In the genomic region with DNA sequence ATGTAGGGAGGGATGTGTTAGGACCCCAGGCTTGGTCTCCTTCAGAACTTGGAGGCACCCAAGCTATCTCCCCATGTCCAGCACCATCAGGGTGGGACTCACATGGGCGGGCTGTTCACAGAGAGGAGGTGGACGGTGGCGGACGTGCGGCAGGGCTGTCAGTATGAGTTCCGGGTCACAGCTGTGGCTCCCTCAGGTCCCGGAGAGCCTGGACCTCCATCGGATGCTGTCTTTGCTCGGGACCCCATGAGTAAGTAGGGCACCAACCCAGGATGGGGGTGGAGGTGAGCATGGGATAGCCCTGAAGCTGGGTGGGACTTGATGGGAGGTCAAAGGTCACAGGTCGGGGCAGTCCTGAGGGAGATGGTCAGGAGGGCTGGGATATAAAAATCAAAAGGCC, we compare ENCODE assay signal across 14 cellular contexts. TPM values are rescaled to one million over a fixed set of nuclear protein-coding genes. Genes with fewer than 3 reads are reported as not detected.
"Had no signal": no experiment of that assay in that cellular context is flagged by ENCODE, and none has a peak within 500 bp of the region (broad histone marks: within the 10 kb centered on the region; RNA-seq: fewer than 3 reads in every experiment).

No MANE protein-coding gene starts in this region.

- H3K36me3 Mint-ChIP-seq: WTC11 had no signal

- DNase-seq: effector memory CD4-positive, alpha-beta T cell; mesenchymal stem cell; nephron progenitor cell; SHP77; stimulated activated CD4-positive, alpha-beta T cell treated with anti-CD3 and anti-CD28 coated beads, Interleukin-2, amount 100 ng/mL, for 48 hours; stimulated activated naive CD4-positive, alpha-beta T cell treated with Interleukin-2 at 50 U/mL for 16 hours had no signal

- H3K9me3 Mint-ChIP-seq: nephron progenitor cell, WTC11 had no signal

- H3K27me3 ChIP-seq: gastroesophageal sphincter, hepatocyte, upper lobe of left lung had no signal

- H3K79me2 ChIP-seq: hepatocyte had no signal

- H2AFZ ChIP-seq: hepatocyte had no signal

- H3K4me3 ChIP-seq: gastroesophageal sphincter, hepatocyte, upper lobe of left lung had no signal

- H3K27ac ChIP-seq: gastroesophageal sphincter, hepatocyte, upper lobe of left lung had no signal

- FAIRE-seq: astrocyte, colon had no signal

- ATAC-seq: gastroesophageal sphincter, SK-N-SH treated with all-trans-retinoic acid at 6 μM for 48 hours, WTC11 had no signal

- H3K4me1 ChIP-seq: gastroesophageal sphincter, upper lobe of left lung had no signal

- H3K4me3 Mint-ChIP-seq: nephron progenitor cell, WTC11 had no signal

- H3K36me3 ChIP-seq: gastroesophageal sphincter, upper lobe of left lung had no signal

- H3K27ac Mint-ChIP-seq: nephron progenitor cell, WTC11 had no signal

- H3K9me3 ChIP-seq: gastroesophageal sphincter, upper lobe of left lung had no signal

- H3K4me2 ChIP-seq: hepatocyte had no signal

RNA-seq across cellular contexts. Expression of gene IGFN1, which starts 27.8 kb away (rescaled TPM):
- total RNA-seq: gastroesophageal sphincter; T-helper 1 cell treated with Interleukin-12 subunit alpha and Interleukin-12 subunit beta and Interleukin-4 antibody, amounts not matched to agents 30 ng/mL and 1 ng/mL, for 36 hours had no signal
